Comparison of ENCODE assay signal across 23 cellular contexts in genomic region chr7:125833839-125834238, GRCh38.
"Had no signal": no experiment of that assay in that cellular context is flagged by ENCODE, and none has a peak within 500 bp of the region (broad histone marks: within the 10 kb centered on the region; RNA-seq: fewer than 3 reads in every experiment).

No MANE protein-coding gene starts in this region.

- H3K27me3 Mint-ChIP-seq: naive B cell had no signal

- H3K4me3 Mint-ChIP-seq: mesothelial cell of epicardium, naive B cell had no signal

- H3K4me3 ChIP-seq: coronary artery, dorsolateral prefrontal cortex, esophagus muscularis mucosa, gastrocnemius medialis, heart right ventricle, left lung, lower lobe of right lung, mucosa of descending colon had no signal

- H3K4me1 ChIP-seq: esophagus muscularis mucosa, gastrocnemius medialis, heart right ventricle, left lung, lower lobe of right lung had no signal

- H3K27ac ChIP-seq: coronary artery, dorsolateral prefrontal cortex, esophagus muscularis mucosa, gastrocnemius medialis, heart right ventricle, left lung, lower lobe of right lung had no signal

- H3K36me3 ChIP-seq: esophagus muscularis mucosa, gastrocnemius medialis, heart right ventricle, left lung, lower lobe of right lung had no signal

- H3K36me3 Mint-ChIP-seq: mesothelial cell of epicardium had no signal

- H3K4me1 Mint-ChIP-seq: mesothelial cell of epicardium, naive B cell had no signal

- H3K27ac Mint-ChIP-seq: mesothelial cell of epicardium, naive B cell had no signal

- H3K27me3 ChIP-seq: dorsolateral prefrontal cortex, esophagus muscularis mucosa, gastrocnemius medialis, heart right ventricle, left lung had no signal

- H3K9me3 ChIP-seq: esophagus muscularis mucosa, gastrocnemius medialis had no signal

- DNase-seq: dermis blood vessel endothelial cell; dorsolateral prefrontal cortex; effector CD4-positive, alpha-beta T cell; effector memory CD4-positive, alpha-beta T cell; foreskin melanocyte; gastrocnemius medialis; glutamatergic neuron; head of caudate nucleus; heart right ventricle; hippocampal formation; left cardiac atrium; left lung; left ventricle myocardium superior; lower lobe of right lung; mesenchymal stem cell; mucosa of descending colon; naive B cell had no signal

- FAIRE-seq: endothelial cell of umbilical vein, islet of Langerhans, keratinocyte had no signal
